Comparison of ENCODE assay signal across 27 cellular contexts in genomic region chr16:15457958-15458357, GRCh38. TPM values are rescaled to one million over a fixed set of nuclear protein-coding genes. Genes with fewer than 3 reads are reported as not detected.
DNase-seq lines count a peak whose midpoint lies in the region; ATAC-seq, FAIRE-seq and TF ChIP-seq lines count a peak whose summit lies in the region.
"Had no signal": no experiment of that assay in that cellular context is flagged by ENCODE, and none has a peak within 500 bp of the region (broad histone marks: within the 10 kb centered on the region; RNA-seq: fewer than 3 reads in every experiment).

No MANE protein-coding gene starts in this region.

- H3K79me2 ChIP-seq in GM23338 (replicated peaks; ENCODE audit: insufficient read depth): no peaks in the 10 kb centered on the region; the same call in 1 of the 2 replicates

- H3K27me3 ChIP-seq in foreskin keratinocyte (no peaks in the 10 kb centered on the region), GM23338 (ENCODE audit: insufficient read depth) (no peaks in the 10 kb centered on the region)
- H3K27me3 ChIP-seq: BLaER1, upper lobe of left lung had no signal

- TF ChIP-seq CTCF in D721Med (IDR thresholded peaks at IDR 0.05; ENCODE audit: insufficient read depth, missing control alignments) (peak; percentile 9), HEK293 (tag by site-specific recombination; IDR thresholded peaks at IDR 0.05) (no peak), foreskin keratinocyte (conservative IDR thresholded peaks at IDR 0.05) (peak; percentile 52), GM23338 (conservative IDR thresholded peaks at IDR 0.05; ENCODE audit: low read depth in 2 of 2) (peak in 1 of 2 experiments; percentile 30; a peak in 1 of 4 replicates)

- H3K4me3 ChIP-seq in HEK293 (ENCODE audit: low read depth, low read length) (no peak overlapping the region), GM23338 (no peak overlapping the region)
- H3K4me3 ChIP-seq: BLaER1, skin epidermis, upper lobe of left lung had no signal

- H3K36me3 ChIP-seq in HEK293 (ENCODE audit: control insufficient read depth in 2 of 2, insufficient read depth in 1 of 2, low read length in 2 of 2): no peaks in the 10 kb centered on the region
- no peaks in the 10 kb centered on the region for H3K36me3 ChIP-seq in GM23338 (ENCODE audit: insufficient read depth)
- H3K36me3 ChIP-seq: BLaER1, upper lobe of left lung had no signal

- H3K27ac ChIP-seq in HEK293 (ENCODE audit: extremely low read depth, low read depth, low read length) (no peak overlapping the region), foreskin keratinocyte (no peak overlapping the region), GM23338 (ENCODE audit: low read depth) (no peak overlapping the region)
- H3K27ac ChIP-seq: BLaER1, KMS-11, skin epidermis, upper lobe of left lung had no signal

- no peak overlapping the region for H2AFZ ChIP-seq in GM23338

- H3K4me3 Mint-ChIP-seq in GM23338: no peak overlapping the region
- H3K4me3 Mint-ChIP-seq: natural killer cell treated with Interleukin-12 subunit alpha and Interleukin-12 subunit beta and Interleukin-15 and Interleukin-18, amount 100 ng/mL, for 72 hours had no signal

- no peaks in the 10 kb centered on the region for H3K36me3 Mint-ChIP-seq in GM23338 (ENCODE audit: low read depth)
- H3K36me3 Mint-ChIP-seq: activated naive CD4-positive, alpha-beta T cell treated with anti-CD3 and anti-CD28 coated beads, Interleukin-2, amount 50 U/mL, for 72 hours; natural killer cell treated with Interleukin-12 subunit alpha and Interleukin-12 subunit beta and Interleukin-15 and Interleukin-18, amount 100 ng/mL, for 72 hours had no signal

- FAIRE-seq in D721Med (lab: Jason Lieb, UNC): no peak
- FAIRE-seq: colon had no signal

- H3K9me3 ChIP-seq in HEK293 (ENCODE audit: control insufficient read depth, insufficient read depth, low read depth, low read length): no peaks in the 10 kb centered on the region
- H3K9me3 ChIP-seq: Caco-2, upper lobe of left lung had no signal

- H3K4me1 ChIP-seq in HEK293 (ENCODE audit: control insufficient read depth, insufficient read depth, low read length) (no peaks in the 10 kb centered on the region), foreskin keratinocyte (no peaks in the 10 kb centered on the region), GM23338 (ENCODE audit: insufficient read depth) (no peaks in the 10 kb centered on the region)
- H3K4me1 ChIP-seq: upper lobe of left lung had no signal

- no peak for ATAC-seq in foreskin keratinocyte
- ATAC-seq in GM23338: no peak
- ATAC-seq in HG02970 (IDR thresholded peaks at IDR 0.05; ENCODE audit: low FRiP score, unreplicated experiment): no peak
- ATAC-seq: activated naive CD4-positive, alpha-beta T cell treated with anti-CD3 and anti-CD28 coated beads, Interleukin-2, amount 50 U/mL, for 72 hours; natural killer cell treated with Interleukin-12 subunit alpha and Interleukin-12 subunit beta and Interleukin-15 and Interleukin-18, amount 100 ng/mL, for 72 hours; Panc1 had no signal

- no peaks in the 10 kb centered on the region for H3K4me1 Mint-ChIP-seq in GM23338

- no peaks in the 10 kb centered on the region for H3K9me2 ChIP-seq in GM23338 (ENCODE audit: insufficient read depth)

- peaks cover 9% of the 10 kb centered on the region for H3K27me3 Mint-ChIP-seq in GM23338 (ENCODE audit: insufficient read depth, low read depth, poor library complexity)

- CTCF ChIA-PET in HEK293 (lab: Yijun Ruan, JAX): interaction anchor here (1.0 kb wide), 1 partner anchor 30 kb away, joined by 3 read pairs; no protein-coding TSS in a partner anchor

- POLR2A ChIA-PET in HEK293 (lab: Yijun Ruan, JAX): no interaction called here

- no peaks in the 10 kb centered on the region for H3K9me3 Mint-ChIP-seq in GM23338
- H3K9me3 Mint-ChIP-seq: activated naive CD4-positive, alpha-beta T cell treated with anti-CD3 and anti-CD28 coated beads, Interleukin-2, amount 50 U/mL, for 72 hours; natural killer cell treated with Interleukin-12 subunit alpha and Interleukin-12 subunit beta and Interleukin-15 and Interleukin-18, amount 100 ng/mL, for 72 hours had no signal

- no peaks in the 10 kb centered on the region for H3F3A ChIP-seq in GM23338 (replicated peaks; ENCODE audit: low read depth)

- no peak overlapping the region for H3K27ac Mint-ChIP-seq in GM23338
- H3K27ac Mint-ChIP-seq: activated naive CD4-positive, alpha-beta T cell treated with anti-CD3 and anti-CD28 coated beads, Interleukin-2, amount 50 U/mL, for 72 hours; natural killer cell treated with Interleukin-12 subunit alpha and Interleukin-12 subunit beta and Interleukin-15 and Interleukin-18, amount 100 ng/mL, for 72 hours had no signal

- DNase-seq in D721Med (ENCODE audit: insufficient read length, low spot score) (no peak), SW480 (ENCODE audit: low spot score) (peak; percentile 14), foreskin keratinocyte (no peak), GM23338 (ENCODE audit: low spot score) (no peak), DMS 273 treated with DMSO at 0.1 percent for 48 hours (lab: John Stamatoyannopoulos, UW) (no peak)
- DNase-seq: activated CD4-positive, alpha-beta T cell treated with anti-CD3 and anti-CD28 coated beads for 48 hours; activated CD8-positive, alpha-beta memory T cell treated with anti-CD3 and anti-CD28 coated beads for 24 hours; activated T-cell treated with anti-CD3 and anti-CD28 coated beads for 4 hours; aorta; Caco-2; DND-41; GF-D8; hippocampal formation; NCI-H446 treated with DMSO at 0.1 percent for 48 hours; SHP77 treated with DMSO at 0.1 percent for 48 hours; stimulated activated naive CD4-positive, alpha-beta T cell; T-helper 9 cell; upper lobe of left lung had no signal

- no peaks in the 10 kb centered on the region for H4K20me1 ChIP-seq in GM23338 (replicated peaks; ENCODE audit: insufficient read depth)
- H4K20me1 ChIP-seq: BLaER1 had no signal

- no peak overlapping the region for H3K4me2 ChIP-seq in GM23338
- H3K4me2 ChIP-seq: BLaER1, KMS-11 had no signal

TF ChIP-seq in HEK293, 187 proteins besides CTCF, POLR2A, EP300 and RAD21:
- no peak for TF ChIP-seq ZNF404 (tag by site-specific recombination; IDR thresholded peaks at IDR 0.05)
- peak; percentile 38; the same call in 1 of the 2 replicates for TF ChIP-seq MZF1 (tag by site-specific recombination; IDR thresholded peaks at IDR 0.05; ENCODE audit: borderline replicate concordance)
- TF ChIP-seq ZNF654 (tag by site-specific recombination; IDR thresholded peaks at IDR 0.05; ENCODE audit: low read depth): peak; percentile 49
- TF ChIP-seq ZIC2 (tag by site-specific recombination; IDR thresholded peaks at IDR 0.05): no peak
- TF ChIP-seq ZSCAN5A (tag by site-specific recombination; IDR thresholded peaks at IDR 0.05): 0 out of 2 replicates have a peak, but pooled peaks have one; percentile 36
- TF ChIP-seq ZNF843 (tag by site-specific recombination; IDR thresholded peaks at IDR 0.05): no peak

TF ChIP-seq in GM23338, 12 proteins besides CTCF, POLR2A, EP300 and RAD21:
- no peak for TF ChIP-seq STAT1 (IDR thresholded peaks at IDR 0.05; ENCODE audit: unreplicated experiment)
- TF ChIP-seq CREB1 (CRISPR knock-in tag; IDR thresholded peaks at IDR 0.05; ENCODE audit: low read depth): no peak

RNA-seq across cellular contexts. Expression of gene BMERB1, which starts 23.6 kb away (rescaled TPM):
- total RNA-seq in foreskin keratinocyte: 6.7 and 7.5 TPM in 2 replicates
- polyA plus RNA-seq in foreskin keratinocyte (4.8 and 6.0 TPM in 2 replicates), GM23338 (2016; fragmentation: Nextera tagmentation; extraction: Ambion mirVana) (21.8 and 28.1 TPM in 2 replicates)
- total RNA-seq in GM23338 (2014; rRNA removed; shearing (Covaris generic)): 16.5 and 17.3 TPM in 2 replicates
- total RNA-seq: Caco-2 had no signal
